Comparison of ENCODE assay signal across 20 cellular contexts in genomic region chr2:3046170-3046865, GRCh38.
DNase-seq lines count a peak whose midpoint lies in the region; ATAC-seq, FAIRE-seq and TF ChIP-seq lines count a peak whose summit lies in the region.
"Had no signal": no experiment of that assay in that cellular context is flagged by ENCODE, and none has a peak within 500 bp of the region (broad histone marks: within the 10 kb centered on the region; RNA-seq: fewer than 3 reads in every experiment).

No MANE protein-coding gene starts in this region.

- dilution Hi-C loops in IMR-90 (cut with HindIII; ENCODE audit: low sequenced_read_pairs, unreplicated experiment) = no loop called here

- H2BK20ac ChIP-seq in IMR-90 (ENCODE audit: low read depth, low read length) = no peak overlapping the region

- no peak overlapping the region for H2BK120ac ChIP-seq in IMR-90 (ENCODE audit: low read depth, low read length)

- POLR2A ChIA-PET in IMR-90 (lab: Charles Lee; ENCODE audit: unreplicated experiment) = no interaction called here
- POLR2A ChIA-PET in HepG2 (lab: Yijun Ruan, JAX) = no interaction called here

- intact Hi-C loops in IMR-90 (cut with micrococcal nuclease) (no loop called here), HepG2 (cut with micrococcal nuclease; ENCODE audit: unreplicated experiment) (no loop called here)

- H3K23ac ChIP-seq in IMR-90 (ENCODE audit: low read depth, low read length) = no peak overlapping the region

- DNase-seq in DND-41 = no peak
- no peak for DNase-seq in IMR-90
- no peak for DNase-seq in HepG2 (ENCODE audit: low spot score)
- DNase-seq in osteocyte (ENCODE audit: extremely low spot score, unreplicated experiment) = peak; percentile 82
- no peak for DNase-seq in NCI-H69 (lab: John Stamatoyannopoulos, UW)
- DNase-seq in GM19239 (ENCODE audit: insufficient read length, low spot score) = no peak
- DNase-seq in NCI-H226 = no peak
- DNase-seq: C1 segment of cervical spinal cord; Calu3; CD4-positive, alpha-beta memory T cell; COR-L47; DMS153; EL; GDM1; H7; HCEC 1CT had no signal

- H3K27ac Mint-ChIP-seq in osteocyte (ENCODE audit: unreplicated experiment) = no peak overlapping the region
- H3K27ac Mint-ChIP-seq in stimulated activated memory B cell treated with anti-CD40 and anti-IgM and Interleukin-4, amounts not matched to agents 10 μg/mL and 1 μg/mL and 100 μg/mL, for 72 hours = no peak overlapping the region
- H3K27ac Mint-ChIP-seq: CD4-positive, alpha-beta memory T cell; GM23338 had no signal

- no peak overlapping the region for H3K18ac ChIP-seq in IMR-90 (ENCODE audit: low read depth, low read length)

- FAIRE-seq in HepG2 (lab: Jason Lieb, UNC) (no peak), GM19239 (lab: Jason Lieb, UNC) (no peak)
- FAIRE-seq: GM18507 had no signal

- H3K4me3 Mint-ChIP-seq in osteocyte (ENCODE audit: unreplicated experiment) = no peak overlapping the region
- no peak overlapping the region for H3K4me3 Mint-ChIP-seq in stimulated activated memory B cell treated with anti-CD40 and anti-IgM and Interleukin-4, amounts not matched to agents 10 μg/mL and 1 μg/mL and 100 μg/mL, for 72 hours
- H3K4me3 Mint-ChIP-seq: CD4-positive, alpha-beta memory T cell; GM23338 had no signal

- H2BK5ac ChIP-seq in IMR-90 (ENCODE audit: low read depth, low read length, poor library complexity, severe bottlenecking) = peak overlapping the region; percentile 59

- no peak overlapping the region for H2AK5ac ChIP-seq in IMR-90 (ENCODE audit: low read depth, low read length)

- no peak overlapping the region for H3K4ac ChIP-seq in IMR-90 (ENCODE audit: low read depth, low read length)

- H3K4me1 Mint-ChIP-seq in osteocyte (ENCODE audit: unreplicated experiment) = peaks cover 10% of the 10 kb centered on the region
- H3K4me1 Mint-ChIP-seq in stimulated activated memory B cell treated with anti-CD40 and anti-IgM and Interleukin-4, amounts not matched to agents 10 μg/mL and 1 μg/mL and 100 μg/mL, for 72 hours = no peaks in the 10 kb centered on the region
- H3K4me1 Mint-ChIP-seq: CD4-positive, alpha-beta memory T cell; GM23338 had no signal

- H3K56ac ChIP-seq in IMR-90 (ENCODE audit: extremely low read depth, insufficient read depth, low read length) = no peak overlapping the region

- H3K79me2 ChIP-seq in DND-41 (ENCODE audit: insufficient read depth, low read length) (no peaks in the 10 kb centered on the region), HepG2 (ENCODE audit: insufficient read depth, low read length) (no peaks in the 10 kb centered on the region)

- no peaks in the 10 kb centered on the region for H3K79me1 ChIP-seq in IMR-90 (ENCODE audit: low read depth in 1 of 2, low read length in 2 of 2)

- H4K8ac ChIP-seq in IMR-90 (ENCODE audit: low read depth in 2 of 2, low read length in 2 of 2) = no peak overlapping the region

- no peak overlapping the region for H4K5ac ChIP-seq in IMR-90 (ENCODE audit: low read depth, low read length)

- no peak overlapping the region for H3K14ac ChIP-seq in IMR-90 (replicated peaks; ENCODE audit: low read depth, low read length)

- TF ChIP-seq EP300 in HepG2 (IDR thresholded peaks at IDR 0.05; ENCODE audit: low read depth in 2 of 2, low read length in 2 of 2) (no peak), HepG2 (CRISPR knock-in tag; IDR thresholded peaks at IDR 0.05; ENCODE audit: borderline replicate concordance) (no peak)

- H3K27me3 Mint-ChIP-seq in osteocyte (ENCODE audit: unreplicated experiment) = no peaks in the 10 kb centered on the region
- H3K27me3 Mint-ChIP-seq in stimulated activated memory B cell treated with anti-CD40 and anti-IgM and Interleukin-4, amounts not matched to agents 10 μg/mL and 1 μg/mL and 100 μg/mL, for 72 hours = no peaks in the 10 kb centered on the region

- H3K27me3 ChIP-seq in DND-41 (ENCODE audit: insufficient read depth, low read length, poor library complexity) (no peaks in the 10 kb centered on the region), IMR-90 (ENCODE audit: control insufficient read depth, insufficient read depth, low read length) (no peaks in the 10 kb centered on the region), HepG2 (ENCODE audit: control insufficient read depth in 1 of 2, insufficient read depth in 2 of 2, low read length in 2 of 2) (peaks cover under 1 to 28% of the 10 kb centered on the region in 2 experiments)

- no peaks in the 10 kb centered on the region for H3K36me3 ChIP-seq in DND-41 (ENCODE audit: insufficient read depth, low read length)
- H3K36me3 ChIP-seq in IMR-90 (ENCODE audit: control insufficient read depth, insufficient read depth, low read length) = no peaks in the 10 kb centered on the region
- H3K36me3 ChIP-seq in HepG2 (replicated peaks in 1 of 2; ENCODE audit: control insufficient read depth in 1 of 2, insufficient read depth in 2 of 2, low read length in 2 of 2) = no peaks in the 10 kb centered on the region

- no peak overlapping the region for H3K27ac ChIP-seq in DND-41 (ENCODE audit: low read length)
- no peak overlapping the region for H3K27ac ChIP-seq in IMR-90 (ENCODE audit: insufficient read depth, low read length)
- H3K27ac ChIP-seq in HepG2 (ENCODE audit: extremely low read length, insufficient read depth, low read length) = no peak overlapping the region

- BruUV-seq in IMR-90 (replicated peaks; lab: Mats Ljungman, UMichigan) (no TSS peak), HepG2 (replicated peaks; lab: Mats Ljungman, UMichigan) (no TSS peak)

- H2AFZ ChIP-seq in DND-41 (ENCODE audit: low read depth, low read length) (no peak overlapping the region), IMR-90 (replicated peaks; ENCODE audit: low read length, poor library complexity) (no peak overlapping the region), HepG2 (ENCODE audit: low read length) (no peak overlapping the region)
- H2AFZ ChIP-seq: GM23338 had no signal

- H3K9ac ChIP-seq in DND-41 (ENCODE audit: low read depth, low read length) = no peak overlapping the region
- H3K9ac ChIP-seq in IMR-90 (ENCODE audit: low read depth, low read length) = no peak overlapping the region
- no peak overlapping the region for H3K9ac ChIP-seq in HepG2 (ENCODE audit: insufficient read depth, low read depth, low read length)

- in situ Hi-C loops in IMR-90 (cut with MboI; ENCODE audit: low sequenced_read_pairs) (no loop called here), HepG2 (cut with HindIII; ENCODE audit: extremely low pct_ligation_motif_present, low pct_unique_long_range_greater_than_20kb) (no loop called here)

- no peak overlapping the region for H4K91ac ChIP-seq in IMR-90 (ENCODE audit: insufficient read depth, low read depth, low read length)

- H2BK15ac ChIP-seq in IMR-90 (ENCODE audit: low read depth, low read length) = no peak overlapping the region

- H3K4me3 ChIP-seq in DND-41 (ENCODE audit: low read depth in 1 of 2, low read length in 2 of 2) = no peak overlapping the region
- H3K4me3 ChIP-seq in IMR-90 (ENCODE audit: insufficient read depth, low read depth, low read length) = no peak overlapping the region
- H3K4me3 ChIP-seq in HepG2 (replicated peaks in 1 of 3; ENCODE audit: insufficient read depth in 1 of 3, low read depth in 2 of 3, low read length in 3 of 3) = no peak overlapping the region
- H3K4me3 ChIP-seq: GM12878, GM23338 had no signal

- H3K9me3 ChIP-seq in DND-41 (ENCODE audit: insufficient read depth, low read length, severe bottlenecking) (peaks cover 4% of the 10 kb centered on the region), IMR-90 (ENCODE audit: control insufficient read depth, insufficient read depth, low read length) (peaks cover 48% of the 10 kb centered on the region), HepG2 (ENCODE audit: low read length) (no peaks in the 10 kb centered on the region)

- H4K20me1 ChIP-seq in DND-41 (ENCODE audit: insufficient read depth, low read length) (no peaks in the 10 kb centered on the region), IMR-90 (ENCODE audit: insufficient read depth, low read length) (no peaks in the 10 kb centered on the region), HepG2 (ENCODE audit: insufficient read depth, low read length) (no peaks in the 10 kb centered on the region)

- peak overlapping the region; percentile 55 for H2AK9ac ChIP-seq in IMR-90 (replicated peaks; ENCODE audit: low read depth, low read length, poor library complexity)

- 51% methylated on average over 7 of the region's 14 CpGs; no CpG with 5 or more reads in 1 of the 2 experiments for WGBS in IMR-90 (ENCODE audit: extremely low coverage in 2 of 2, insufficient read length in 1 of 2), 2 experiments
- WGBS in HepG2 (ENCODE audit: low lambda C conversion rate) = 43% methylated on average over 13 of the region's 14 CpGs

- H3K4me1 ChIP-seq in DND-41 (ENCODE audit: insufficient read depth, low read length) (no peaks in the 10 kb centered on the region), IMR-90 (ENCODE audit: control insufficient read depth, insufficient read depth, low read length) (no peaks in the 10 kb centered on the region), HepG2 (ENCODE audit: insufficient read depth, low read length) (peaks cover 24% of the 10 kb centered on the region)

- H3K4me2 ChIP-seq in DND-41 (ENCODE audit: insufficient read depth, low read length) (no peak overlapping the region), IMR-90 (ENCODE audit: low read depth, low read length) (no peak overlapping the region), HepG2 (ENCODE audit: low read depth, low read length) (no peak overlapping the region)
- H3K4me2 ChIP-seq: GM23338 had no signal

- 0 out of 3 replicates have a peak, but pooled peaks have one; percentile 9 for ATAC-seq in DND-41 (ENCODE audit: insufficient read depth, low read depth)
- no peak for ATAC-seq in IMR-90 (ENCODE audit: low read depth)
- ATAC-seq in HepG2 = no peak
- no peak for ATAC-seq in stimulated activated memory B cell treated with anti-CD40 and anti-IgM and Interleukin-4, amounts not matched to agents 10 μg/mL and 1 μg/mL and 100 μg/mL, for 72 hours
- ATAC-seq: GM12878, GM23338 had no signal

- H3K9me1 ChIP-seq in IMR-90 (ENCODE audit: insufficient read depth, low read length) = no peaks in the 10 kb centered on the region

- TF ChIP-seq RAD21 in IMR-90 (IDR thresholded peaks at IDR 0.05; ENCODE audit: low read length) (no peak), HepG2 (CRISPR knock-in tag; IDR thresholded peaks at IDR 0.05) (no peak)

- H3K9me3 Mint-ChIP-seq in osteocyte (ENCODE audit: unreplicated experiment) = peaks cover 5% of the 10 kb centered on the region
- no peaks in the 10 kb centered on the region for H3K9me3 Mint-ChIP-seq in stimulated activated memory B cell treated with anti-CD40 and anti-IgM and Interleukin-4, amounts not matched to agents 10 μg/mL and 1 μg/mL and 100 μg/mL, for 72 hours
- H3K9me3 Mint-ChIP-seq: CD4-positive, alpha-beta memory T cell; GM23338 had no signal

- CTCF ChIA-PET in IMR-90 (lab: Yijun Ruan, JAX) = no interaction called here
- CTCF ChIA-PET in HepG2 (lab: Yijun Ruan, JAX; ENCODE audit: low intra/inter-chr PET ratio, low total read pairs) = no interaction called here

- TF ChIP-seq CTCF in DND-41 (IDR thresholded peaks at IDR 0.05; ENCODE audit: borderline replicate concordance, extremely low read depth, low read length, poor library complexity, severe bottlenecking) (no peak), IMR-90 (conservative IDR thresholded peaks at IDR 0.05; ENCODE audit: low read depth, low read length) (no peak), HepG2 (CRISPR knock-in tag; IDR thresholded peaks at IDR 0.05) (no peak), osteocyte (IDR thresholded peaks at IDR 0.05) (no peak)

- TF ChIP-seq POLR2A in IMR-90 (IDR thresholded peaks at IDR 0.05; ENCODE audit: low read depth, low read length) = no peak
- TF ChIP-seq POLR2A in HepG2 (IDR thresholded peaks at IDR 0.05; ENCODE audit: insufficient read depth in 1 of 2, low read depth in 2 of 2, low read length in 2 of 2) = no peak

- H3K36me3 Mint-ChIP-seq in osteocyte (ENCODE audit: unreplicated experiment) = no peaks in the 10 kb centered on the region
- H3K36me3 Mint-ChIP-seq in stimulated activated memory B cell treated with anti-CD40 and anti-IgM and Interleukin-4, amounts not matched to agents 10 μg/mL and 1 μg/mL and 100 μg/mL, for 72 hours = no peaks in the 10 kb centered on the region
- H3K36me3 Mint-ChIP-seq: CD4-positive, alpha-beta memory T cell had no signal
